ENCODE assay signal across 30 cellular contexts in the genomic region with DNA sequence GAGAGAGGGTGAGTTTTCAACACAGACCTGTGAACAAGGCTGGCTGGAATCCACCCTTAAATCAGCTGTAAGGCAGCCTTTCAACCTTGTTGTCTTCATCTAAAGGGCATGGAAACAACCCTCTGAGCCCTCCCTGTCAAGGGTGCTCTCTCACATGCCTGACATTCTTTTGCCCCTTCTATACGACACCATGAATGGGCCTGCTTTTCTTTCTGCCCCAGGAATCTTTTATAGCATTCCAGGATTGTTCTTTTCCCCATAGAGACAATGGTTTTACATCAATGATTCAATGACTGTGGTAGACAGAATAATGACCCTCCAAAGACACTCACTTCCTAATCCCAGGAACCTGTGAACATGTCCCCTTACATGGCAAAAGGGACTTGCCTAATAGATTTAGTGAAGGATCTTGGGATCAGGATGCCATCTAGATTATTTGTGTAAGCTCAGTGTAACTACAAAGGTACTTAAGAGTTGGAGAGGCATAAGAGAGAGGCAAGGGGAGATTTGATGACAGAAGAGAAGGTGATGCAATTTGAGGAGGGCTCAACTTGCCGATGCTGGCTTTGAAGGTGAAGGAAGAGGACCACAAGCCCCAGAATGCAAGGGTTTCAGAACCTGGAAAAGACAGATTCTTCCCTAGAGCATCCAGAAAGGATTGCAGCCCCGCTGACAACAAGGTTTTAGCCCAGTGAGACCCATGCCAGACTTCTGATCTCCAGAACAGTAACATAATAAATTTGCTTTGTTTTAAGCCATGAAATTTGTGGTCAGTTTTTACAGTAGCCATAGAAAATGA. TPM values are rescaled to one million over a fixed set of nuclear protein-coding genes. Genes with fewer than 3 reads are reported as not detected.
DNase-seq lines count a peak whose midpoint lies in the region; ATAC-seq, FAIRE-seq and TF ChIP-seq lines count a peak whose summit lies in the region.
"Had no signal": no experiment of that assay in that cellular context is flagged by ENCODE, and none has a peak within 500 bp of the region (broad histone marks: within the 10 kb centered on the region; RNA-seq: fewer than 3 reads in every experiment).

No MANE protein-coding gene starts in this region.

- RAD21 ChIA-PET in GM12878 (lab: Charles Lee; ENCODE audit: unreplicated experiment): interaction anchor here (1.7 kb wide), 1 partner anchor 13 kb away, joined by 3 read pairs; no protein-coding TSS in a partner anchor

- H2AFZ ChIP-seq in GM12878 (ENCODE audit: control insufficient read depth, low read depth, low read length): no peak overlapping the region

- no peak for TF ChIP-seq POLR2A in GM12878 (IDR thresholded peaks at IDR 0.05; ENCODE audit: low read depth, low read length)

- H3K36me3 ChIP-seq in GM12878 (ENCODE audit: control insufficient read depth in 2 of 2, insufficient read depth in 2 of 2, low read length in 1 of 2) (no peaks in the 10 kb centered on the region), left lung (no peaks in the 10 kb centered on the region)
- H3K36me3 ChIP-seq: BE2C, prostate gland had no signal

- no peaks in the 10 kb centered on the region for H3K4me1 ChIP-seq in GM12878 (ENCODE audit: control insufficient read depth, insufficient read depth, low read length)
- H3K4me1 ChIP-seq in left lung: no peaks in the 10 kb centered on the region
- H3K4me1 ChIP-seq: BE2C, prostate gland had no signal

- no peak for FAIRE-seq in HTR-8/SVneo (lab: Jason Lieb, UNC)
- no peak for FAIRE-seq in GM12878 (lab: Jason Lieb, UNC)
- FAIRE-seq: keratinocyte, small intestine had no signal

- H3K27me3 ChIP-seq in GM12878 (replicated peaks in 1 of 2; ENCODE audit: control insufficient read depth in 2 of 2, insufficient read depth in 2 of 2, low read length in 1 of 2) (no peaks in the 10 kb centered on the region), left lung (no peaks in the 10 kb centered on the region)
- H3K27me3 ChIP-seq: BE2C had no signal

- no peaks in the 10 kb centered on the region for H4K20me1 ChIP-seq in GM12878 (ENCODE audit: control insufficient read depth, insufficient read depth)

- no peak overlapping the region for H3K9ac ChIP-seq in GM12878 (ENCODE audit: control insufficient read depth, insufficient read depth, low read length)

- 56% methylated on average over 3 of the region's 3 CpGs for WGBS in GM12878 (ENCODE audit: insufficient coverage, insufficient replicate concordance, low lambda C conversion rate, missing lambda C conversion rate)

- no peak for TF ChIP-seq RAD21 in GM12878 (IDR thresholded peaks at IDR 0.05; ENCODE audit: insufficient read depth, low read depth, low read length)

- H3K79me2 ChIP-seq in GM12878 (ENCODE audit: control insufficient read depth, insufficient read depth, low read length): no peaks in the 10 kb centered on the region

- H3K9me3 ChIP-seq in GM12878 (replicated peaks; ENCODE audit: control insufficient read depth, insufficient read depth, low read length): no peaks in the 10 kb centered on the region
- no peaks in the 10 kb centered on the region for H3K9me3 ChIP-seq in left lung
- H3K9me3 ChIP-seq: BE2C, prostate gland had no signal

- DNase-seq in AG10803 (ENCODE audit: low read depth) (peak; percentile 59), HTR-8/SVneo (ENCODE audit: insufficient read length, low spot score) (peak; percentile 4), GM12878 (ENCODE audit: low read depth, low spot score) (no peak), left lung (no peak), retina (no peak), NCI-H526 treated with DMSO at 0.1 percent for 48 hours (lab: John Stamatoyannopoulos, UW) (no peak)
- DNase-seq: activated CD8-positive, alpha-beta T cell treated with anti-CD3 and anti-CD28 coated beads, Interleukin-2, amount 10 ng/mL, durations not matched to agents 7 days and 5 days; activated naive CD4-positive, alpha-beta T cell treated with anti-CD3 and anti-CD28 coated beads for 36 hours; activated T-cell treated with anti-CD3 and anti-CD28 coated beads, Interleukin-2, amount 50 U/mL, for 24 hours; BE2C; Calu3; cerebellar nuclear complex; effector memory CD8-positive, alpha-beta T cell; GDM1; NCI-H1436; NCI-H2171; NCI-H748 treated with DMSO at 0.1 percent for 48 hours; small intestine; stimulated activated CD4-positive, alpha-beta T cell treated with anti-CD3 and anti-CD28 coated beads, Interleukin-2, amount 100 ng/mL, for 48 hours had no signal

- no peak overlapping the region for H3K4me3 ChIP-seq in AG10803 (ENCODE audit: low read length)
- H3K4me3 ChIP-seq in GM12878: no peak overlapping the region
- no peak overlapping the region for H3K4me3 ChIP-seq in left lung
- H3K4me3 ChIP-seq: prostate gland had no signal

- TF ChIP-seq CTCF in AG10803 (conservative IDR thresholded peaks at IDR 0.05; ENCODE audit: low read length) (no peak), GM12878 (IDR thresholded peaks at IDR 0.05 in 2 of 3, conservative IDR thresholded peaks at IDR 0.05 in 1 of 3; ENCODE audit: control insufficient read depth in 2 of 3, extremely low read depth in 1 of 3, insufficient read depth in 1 of 3, low read depth in 3 of 3, low read length in 3 of 3) (no peak), left lung (IDR thresholded peaks at IDR 0.05) (no peak)

- SMC1A ChIA-PET in GM12878 (lab: Charles Lee; ENCODE audit: uncharacterized antibody, unreplicated experiment): interaction anchor here (1.0 to 1.6 kb wide), 3 partner anchors 10 to 24 kb away, joined by 3 to 9 read pairs (median 3); no protein-coding TSS in a partner anchor

- CTCF ChIA-PET in GM12878 (lab: Yijun Ruan, JAX): interaction anchor here (0.8 to 1.9 kb wide), 2 partner anchors 12 to 45 kb away, joined by 3 to 6 read pairs; no protein-coding TSS in a partner anchor

- no peak overlapping the region for H3K4me2 ChIP-seq in GM12878 (ENCODE audit: control insufficient read depth, insufficient read depth)

- POLR2A ChIA-PET in GM12878 (lab: Charles Lee): no interaction called here

- peak; percentile 33 for ATAC-seq in GM12878
- peak; percentile 59 for ATAC-seq in left lung
- ATAC-seq in GM19395 (IDR thresholded peaks at IDR 0.05; ENCODE audit: unreplicated experiment): no peak
- ATAC-seq in GM19035 (IDR thresholded peaks at IDR 0.05; ENCODE audit: unreplicated experiment): no peak
- ATAC-seq: activated CD4-positive, CD25-positive, alpha-beta regulatory T cell treated with anti-CD3 and anti-CD28 coated beads, Interleukin-2, amount 50 U/mL, for 24 hours; activated CD8-positive, alpha-beta T cell treated with anti-CD3 and anti-CD28 coated beads, Interleukin-2, amount 10 ng/mL, durations not matched to agents 7 days and 5 days; effector memory CD8-positive, alpha-beta T cell; natural killer cell treated with Interleukin-12 subunit alpha and Interleukin-12 subunit beta and Interleukin-15 and Interleukin-18, amount 100 ng/mL, for 72 hours; Panc1 had no signal

- in situ Hi-C loops in GM12878 (cut with MboI): no loop called here

- no peak for TF ChIP-seq EP300 in GM12878 (IDR thresholded peaks at IDR 0.05; ENCODE audit: borderline replicate concordance in 1 of 2, control insufficient read depth in 1 of 2, low read depth in 2 of 2, low read length in 2 of 2)

- intact Hi-C loops in GM12878 (cut with micrococcal nuclease; ENCODE audit: unreplicated experiment) (no loop called here), left lung (cut with DNase I) (no loop called here)

- H3K27ac ChIP-seq in GM12878 (ENCODE audit: control insufficient read depth, insufficient read depth): no peak overlapping the region
- H3K27ac ChIP-seq in left lung: no peak overlapping the region
- H3K27ac ChIP-seq: prostate gland had no signal

- no TSS peak for BruUV-seq in GM12878 (replicated peaks; lab: Mats Ljungman, UMichigan)

TF ChIP-seq in GM12878, 131 proteins besides CTCF, POLR2A, EP300 and RAD21 (continues in another document):
- TF ChIP-seq E4F1 (IDR thresholded peaks at IDR 0.05; ENCODE audit: borderline replicate concordance, partially characterized antibody) (no peak), ESRRA (IDR thresholded peaks at IDR 0.05; ENCODE audit: low read length) (no peak)

RNA-seq across cellular contexts. Expression of gene HMHB1, which starts 29.2 kb away (rescaled TPM):
- total RNA-seq in GM12878 (2013; cell fraction: nucleolus; rRNA removed): not detected in 2 replicates
- total RNA-seq in GM12878 (2014; rRNA removed) (0.45 and 2.0 TPM in 2 replicates), GM12878 (2014; rRNA removed; fragmentation: Illumina TruSeq; extraction: Trizol) (3.0 and 3.1 TPM in 2 replicates), GM12878 (2021) (3.0 and 3.6 TPM in 2 replicates), left lung (not detected)
- polyA plus RNA-seq in GM12878 (2011; ENCODE audit: low read depth): not detected
- polyA plus RNA-seq in GM12878 (2011; rRNA removed) (1.5 and 2.1 TPM in 2 replicates), GM12878 (2014; fragmentation: Illumina TruSeq; extraction: Trizol) (1.6 TPM in 1 of 2 replicates, not detected in the other), GM12878 (2014; fragmentation: Nextera tagmentation; extraction: Ambion mirVana) (10 to 100 TPM; 16.0 to 20.3 TPM), GM12878 (2014; rRNA removed) (4.1 and 6.2 TPM in 2 replicates), GM12878 (2016; fragmentation: Nextera tagmentation; extraction: Ambion mirVana) (1 to 10 TPM; 7.5 to 9.5 TPM)
- polyA plus RNA-seq in GM12878 (2011; cell fraction: cytosol; rRNA removed): 0.81 TPM in 1 of 2 replicates, not detected in the other
- 0.76 TPM in 1 of 2 replicates, not detected in the other for polyA plus RNA-seq in GM12878 (2011; cell fraction: nucleus; rRNA removed)
- 1.6 and 2.6 TPM in 2 replicates for polyA plus RNA-seq in GM12878 (2012)
- not detected in 2 replicates for polyA minus RNA-seq in GM12878 (2011; rRNA and poly(A)+ RNA removed)
- not detected in 2 replicates for polyA minus RNA-seq in GM12878 (2011; cell fraction: cytosol; rRNA and poly(A)+ RNA removed)
- polyA minus RNA-seq in GM12878 (2011; cell fraction: nucleus; rRNA and poly(A)+ RNA removed): not detected in 2 replicates
- total RNA-seq: A172; activated CD8-positive, alpha-beta T cell treated with anti-CD3 and anti-CD28 coated beads, Interleukin-2, amount 10 ng/mL, durations not matched to agents 7 days and 5 days; activated naive CD4-positive, alpha-beta T cell treated with anti-CD3 and anti-CD28 coated beads for 36 hours; Calu3; fibroblast of lung; HT-29; prostate gland; urinary bladder had no signal
- polyA plus RNA-seq: fibroblast of lung, keratinocyte, small intestine, urinary bladder had no signal

Comparison
In these comparisons a context has a peak if more than half of its experiments do, and no peak if none do; other contexts are left out.
1. DNase-seq: peak in AG10803 (single experiment) and HTR-8/SVneo (single experiment); none in GM12878 (single experiment), left lung (0 of 2), retina (single experiment) and NCI-H526 treated with DMSO at 0.1 percent for 48 hours (single experiment).
2. ATAC-seq: peak in GM12878 (single experiment) and left lung (single experiment); none in GM19395 (single experiment) and GM19035 (single experiment).